In genomic region chr18:6408543-6408942, GRCh38 we compare ENCODE assay signal across 2 cellular contexts. TPM values are rescaled to one million over a fixed set of nuclear protein-coding genes. Genes with fewer than 3 reads are reported as not detected.
"Had no signal": no experiment of that assay in that cellular context is flagged by ENCODE, and none has a peak within 500 bp of the region (broad histone marks: within the 10 kb centered on the region; RNA-seq: fewer than 3 reads in every experiment).

No MANE protein-coding gene starts in this region.

RNA-seq across cellular contexts. Expression of gene L3MBTL4, which starts 6.2 kb away (rescaled TPM):
- total RNA-seq: myocyte had no signal
- polyA plus RNA-seq: mammary epithelial cell had no signal
